1 cellular context compared by ENCODE assay signal in genomic region chr2:152635635-152636298, GRCh38.
TF ChIP-seq lines count a peak whose summit lies in the region.

No MANE protein-coding gene starts in this region.

TF ChIP-seq in SK-N-SH treated with all-trans-retinoic acid at 6 μM for 48 hours, 23 proteins besides CTCF, POLR2A, EP300 and RAD21 (continued from another document):
- TF ChIP-seq ESRRG (CRISPR knock-in tag; IDR thresholded peaks at IDR 0.05), result no peak
TF ChIP-seq in SK-N-SH treated with all-trans-retinoic acid at 6 μM for 48 hours: peak in this region for 0.
